25 cellular contexts compared by ENCODE assay signal in the genomic region with DNA sequence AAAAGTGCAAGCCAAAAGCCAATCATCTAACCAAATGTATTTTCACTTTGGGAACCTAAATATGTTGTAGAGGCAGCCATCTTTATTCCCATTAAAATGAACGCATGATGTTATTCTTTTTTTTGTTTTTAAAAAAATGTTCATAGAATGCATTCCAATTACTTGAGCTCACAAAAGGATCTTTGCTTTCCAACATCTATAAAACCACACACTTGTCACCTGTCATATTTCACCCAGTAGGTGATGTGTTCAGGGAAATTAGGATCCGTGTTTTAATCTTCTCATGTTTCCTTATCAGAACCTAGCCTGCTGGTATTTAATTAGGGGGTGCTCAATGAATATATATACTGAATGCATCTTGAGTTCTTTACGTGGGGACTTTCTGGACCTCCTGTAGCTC. TPM values are rescaled to one million over a fixed set of nuclear protein-coding genes. Genes with fewer than 3 reads are reported as not detected.
DNase-seq lines count a peak whose midpoint lies in the region; ATAC-seq and TF ChIP-seq lines count a peak whose summit lies in the region.
"Had no signal": no experiment of that assay in that cellular context is flagged by ENCODE, and none has a peak within 500 bp of the region (broad histone marks: within the 10 kb centered on the region; RNA-seq: fewer than 3 reads in every experiment).

No MANE protein-coding gene starts in this region.

- peak; percentile 26 for DNase-seq in DMS79 treated with DMSO at 0.1 percent for 48 hours (lab: John Stamatoyannopoulos, UW)
- no peak for DNase-seq in DMS79 (lab: John Stamatoyannopoulos, UW)
- DNase-seq in NCI-H1417 treated with DMSO at 0.1 percent for 48 hours (lab: John Stamatoyannopoulos, UW): peak; percentile 80
- DNase-seq in foreskin keratinocyte: peak in 1 of 2 donors; percentile 45
- DNase-seq in thyroid gland: no peak
- no peak for DNase-seq in sigmoid colon
- DNase-seq in NK-92 (lab: John Stamatoyannopoulos, UW; ENCODE audit: unreplicated experiment): no peak
- DNase-seq: ACHN; Caco-2; CD4-positive, alpha-beta T cell; DMS 273 treated with DMSO at 0.1 percent for 48 hours; H7; KG1; NCI-H1105 treated with DMSO at 0.1 percent for 48 hours; NCI-H187 treated with DMSO at 0.1 percent for 48 hours; NCI-H748 treated with DMSO at 0.1 percent for 48 hours; NK-92 treated with Interleukin-12 subunit alpha and Interleukin-12 subunit beta, amount 100 ng/mL, for 24 hours; SHP77 treated with DMSO at 0.1 percent for 48 hours had no signal

- intact Hi-C loops in thyroid gland (cut with DNase I) (no loop called here), sigmoid colon (cut with DNase I) (no loop called here)

- TF ChIP-seq CTCF in foreskin keratinocyte (conservative IDR thresholded peaks at IDR 0.05): no peak
- no peak for TF ChIP-seq CTCF in thyroid gland (IDR thresholded peaks at IDR 0.05)
- TF ChIP-seq CTCF in sigmoid colon (IDR thresholded peaks at IDR 0.05): no peak

- H3K36me3 ChIP-seq in thyroid gland (peaks cover 0 to 4% of the 10 kb centered on the region in 2 donors), sigmoid colon (peaks cover 0 to 21% (median 0%) of the 10 kb centered on the region in 4 donors)
- H3K36me3 ChIP-seq: BLaER1 had no signal

- ATAC-seq in foreskin keratinocyte (peak; percentile 13), HG03097 (IDR thresholded peaks at IDR 0.05; ENCODE audit: low FRiP score, unreplicated experiment) (no peak)

- no peak for TF ChIP-seq POLR2A in thyroid gland (IDR thresholded peaks at IDR 0.05)
- TF ChIP-seq POLR2A in sigmoid colon (IDR thresholded peaks at IDR 0.05): no peak

- H3K27ac ChIP-seq in foreskin keratinocyte: no peak overlapping the region
- peak overlapping the region in 2 of 3 donors; percentile 16 to 97 for H3K27ac ChIP-seq in thyroid gland
- no peak overlapping the region for H3K27ac ChIP-seq in sigmoid colon
- H3K27ac ChIP-seq: 22Rv1, BLaER1, HL-60, RWPE1, SK-N-MC had no signal

- WGBS in thyroid gland, 2 donors: 94 to 97% methylated on average over 3 of the region's 3 CpGs
- WGBS in sigmoid colon, 2 donors: 91 to 95% methylated on average over 3 of the region's 3 CpGs

- no peak for TF ChIP-seq EP300 in sigmoid colon (IDR thresholded peaks at IDR 0.05)

- no peaks in the 10 kb centered on the region for H3K9me3 ChIP-seq in thyroid gland
- H3K9me3 ChIP-seq in sigmoid colon: no peaks in the 10 kb centered on the region
- H3K9me3 ChIP-seq: BLaER1, Caco-2 had no signal

- H3K4me1 ChIP-seq in foreskin keratinocyte: peaks cover 30% of the 10 kb centered on the region
- peaks cover 33 to 40% of the 10 kb centered on the region in 2 donors for H3K4me1 ChIP-seq in thyroid gland
- H3K4me1 ChIP-seq in sigmoid colon: peaks cover 0 to 28% (median 23%) of the 10 kb centered on the region in 4 donors
- H3K4me1 ChIP-seq: BLaER1, Caco-2 had no signal

- H3K4me3 ChIP-seq in thyroid gland (replicated peaks in 1 of 3) (no peak overlapping the region), sigmoid colon (no peak overlapping the region)
- H3K4me3 ChIP-seq: BLaER1, SK-N-MC had no signal

- H3K27me3 ChIP-seq in foreskin keratinocyte (no peaks in the 10 kb centered on the region), thyroid gland (no peaks in the 10 kb centered on the region), sigmoid colon (no peaks in the 10 kb centered on the region)
- H3K27me3 ChIP-seq: BLaER1 had no signal

RNA-seq across cellular contexts. Expression of gene TTC8, which starts 13.6 kb away (rescaled TPM):
- total RNA-seq in foreskin keratinocyte (26.9 and 27.4 TPM in 2 replicates), thyroid gland (100 to 1,000 TPM in 1 of 4 donors, 10 to 100 TPM in 3; 51.4 to 118 (median 68.0) TPM), sigmoid colon (10 to 100 TPM; 17.3 to 35.5 (median 27.1) TPM)
- polyA plus RNA-seq in foreskin keratinocyte (14.2 and 16.5 TPM in 2 replicates), sigmoid colon (10 to 100 TPM in 2 of 3 donors, 1 to 10 TPM in 1; 8.0 to 13.2 (median 10.6) TPM)

RNA-seq across cellular contexts. Expression of gene EML5, which starts 45.3 kb away (rescaled TPM):
- total RNA-seq in foreskin keratinocyte (0.39 and 0.78 TPM in 2 replicates), thyroid gland (10 to 100 TPM in 1 of 4 donors, 1 to 10 TPM in 3; 3.8 to 15.8 (median 7.3) TPM), sigmoid colon (1 to 10 TPM; 2.5 to 6.1 (median 4.1) TPM)
- polyA plus RNA-seq in foreskin keratinocyte (0.03 and 0.07 TPM in 2 replicates), sigmoid colon (under 1 TPM; under 0.01 to 0.69 (median 0.23) TPM)
- total RNA-seq: G401 had no signal

Comparison
In these comparisons a context has a peak if more than half of its experiments do, and no peak if none do; other contexts are left out.
1. DNase-seq: peak in DMS79 treated with DMSO at 0.1 percent for 48 hours (single experiment) and NCI-H1417 treated with DMSO at 0.1 percent for 48 hours (single experiment); none in DMS79 (single experiment), thyroid gland (0 of 2), sigmoid colon (single experiment) and NK-92 (single experiment).
2. H3K27ac ChIP-seq: peak in thyroid gland (2 of 3); none in foreskin keratinocyte (single experiment) and sigmoid colon (0 of 4).